In genomic region chr3:177351757-177352158, GRCh38 we compare ENCODE assay signal across 11 cellular contexts.
A peak's percentile ranks its signal among the peaks of the same experiment; 100 is the strongest.
DNase-seq lines count a peak whose midpoint lies in the region; ATAC-seq and TF ChIP-seq lines count a peak whose summit lies in the region.
"Had no signal": no experiment of that assay in that cellular context is flagged by ENCODE, and none has a peak within 500 bp of the region (broad histone marks: within the 10 kb centered on the region; RNA-seq: fewer than 3 reads in every experiment).

No MANE protein-coding gene starts in this region.

- TF ChIP-seq CTCF in nephron (IDR thresholded peaks at IDR 0.05; ENCODE audit: unreplicated experiment in 3 of 3) (no peak), right atrium auricular region (IDR thresholded peaks at IDR 0.05) (no peak)

- peaks cover 57% of the 10 kb centered on the region for H3K4me1 Mint-ChIP-seq in nephron

- H3K36me3 ChIP-seq in right atrium auricular region, result no peaks in the 10 kb centered on the region
- H3K36me3 ChIP-seq: sigmoid colon, tibial artery had no signal

- peak overlapping the region in 2 of 3 experiments; percentile 60 to 63 for H3K27ac Mint-ChIP-seq in nephron

- no peaks in the 10 kb centered on the region for H3K27me3 ChIP-seq in right atrium auricular region
- H3K27me3 ChIP-seq: sigmoid colon, tibial artery had no signal

- H3K4me1 ChIP-seq in right atrium auricular region, result peaks cover 0 to 10% of the 10 kb centered on the region in 2 donors

- H3K9me3 ChIP-seq in right atrium auricular region, result no peaks in the 10 kb centered on the region
- H3K9me3 ChIP-seq: sigmoid colon, tibial artery had no signal

- no peak for DNase-seq in right atrium auricular region (ENCODE audit: low spot score)
- no peak for DNase-seq in activated gamma-delta T cell (lab: John Stamatoyannopoulos, UW)
- DNase-seq in NCI-H2029 (lab: John Stamatoyannopoulos, UW), result no peak
- no peak for DNase-seq in NCI-H187 (lab: John Stamatoyannopoulos, UW)
- DNase-seq: sigmoid colon, tibial artery had no signal

- no peak overlapping the region for H3K4me3 Mint-ChIP-seq in nephron

- H3K27ac ChIP-seq in right atrium auricular region, result no peak overlapping the region
- H3K27ac ChIP-seq: tibial artery, VCaP had no signal

- ATAC-seq in GM18907 (IDR thresholded peaks at IDR 0.05; ENCODE audit: unreplicated experiment) (peak; percentile 98), GM21723 (IDR thresholded peaks at IDR 0.05; ENCODE audit: unreplicated experiment) (peak; percentile 97), HG03469 (IDR thresholded peaks at IDR 0.05; ENCODE audit: unreplicated experiment) (peak; percentile 98)

- H3K27me3 Mint-ChIP-seq in nephron (ENCODE audit: low read depth), result no peaks in the 10 kb centered on the region

- no peaks in the 10 kb centered on the region for H3K36me3 Mint-ChIP-seq in nephron (ENCODE audit: low read depth)

- no peaks in the 10 kb centered on the region for H3K9me3 Mint-ChIP-seq in nephron

- no peak overlapping the region for H3K4me3 ChIP-seq in right atrium auricular region
- H3K4me3 ChIP-seq: sigmoid colon, tibial artery had no signal
